8 cellular contexts compared by ENCODE assay signal in genomic region chrX:139932901-139933796, GRCh38. TPM values are rescaled to one million over a fixed set of nuclear protein-coding genes. Genes with fewer than 3 reads are reported as not detected.
DNase-seq lines count a peak whose midpoint lies in the region; ATAC-seq and TF ChIP-seq lines count a peak whose summit lies in the region.

TSS of gene ATP11C (minus strand) at chrX:139933053. CDS start at chrX:139932042, 1,011 bp downstream.

- H3K27ac ChIP-seq in CD8-positive, alpha-beta T cell (ENCODE audit: low read depth, low read length), result peak within 1 kb of the TSS; percentile 83
- H3K27ac ChIP-seq in OCI-LY7 (ENCODE audit: low read depth, low read length, poor library complexity, severe bottlenecking) (peak within 1 kb of the TSS; percentile 82), esophagus squamous epithelium (peak within 1 kb of the TSS; percentile 93 to 98 (median 98))

- peak within 1 kb of the TSS; percentile 98 for H3K27ac Mint-ChIP-seq in CD8-positive, alpha-beta T cell
- peak within 1 kb of the TSS; percentile 92 to 99 (median 94) for H3K27ac Mint-ChIP-seq in naive B cell
- H3K27ac Mint-ChIP-seq in stimulated activated effector memory CD8-positive, alpha-beta T cell treated with anti-CD3 and anti-CD28 coated beads, Interleukin-12 subunit alpha, Interleukin-12 subunit beta, amount 100 ng/mL, for 72 hours, result peak within 1 kb of the TSS; percentile 92

- H3K27me3 ChIP-seq in CD8-positive, alpha-beta T cell (ENCODE audit: insufficient read depth, low read length), result no peaks in the 10 kb centered on the region
- no peaks in the 10 kb centered on the region for H3K27me3 ChIP-seq in esophagus squamous epithelium

- peak; percentile 83 for ATAC-seq in CD8-positive, alpha-beta T cell
- ATAC-seq in GM19372 (IDR thresholded peaks at IDR 0.05; ENCODE audit: low read depth, unreplicated experiment) (peak; percentile 64), HG03521 (IDR thresholded peaks at IDR 0.05; ENCODE audit: unreplicated experiment) (peak; percentile 68), naive B cell (ENCODE audit: low read depth in 2 of 2) (peak; percentile 75)
- peak; percentile 81 for ATAC-seq in activated T-cell treated with anti-CD3 and anti-CD28 coated beads, Interleukin-2, amount 50 U/mL, for 4 hours
- ATAC-seq in stimulated activated effector memory CD8-positive, alpha-beta T cell treated with anti-CD3 and anti-CD28 coated beads, Interleukin-12 subunit alpha, Interleukin-12 subunit beta, amount 100 ng/mL, for 72 hours, result peak; percentile 88

- BruUV-seq in OCI-LY7 (replicated peaks; lab: Mats Ljungman, UMichigan), result no TSS peak

- peak within 1 kb of the TSS; percentile 86 for H3K4me3 ChIP-seq in CD8-positive, alpha-beta T cell (ENCODE audit: low read depth, low read length)
- peak within 1 kb of the TSS; percentile 81 for H3K4me3 ChIP-seq in OCI-LY7 (ENCODE audit: low read depth, low read length, poor library complexity, severe bottlenecking)
- H3K4me3 ChIP-seq in esophagus squamous epithelium, result peak within 1 kb of the TSS; percentile 64 to 87 (median 83)

- H4K20me1 ChIP-seq in OCI-LY7 (ENCODE audit: insufficient read depth, low read length), result peaks cover 9% of the 10 kb centered on the region; the same call in 1 of the 2 replicates

- TF ChIP-seq CTCF in CD8-positive, alpha-beta T cell (IDR thresholded peaks at IDR 0.05), result no peak
- TF ChIP-seq CTCF in OCI-LY7 (conservative IDR thresholded peaks at IDR 0.05; ENCODE audit: low read length), result no peak; the same call in 1 of the 2 replicates
- no peak for TF ChIP-seq CTCF in esophagus squamous epithelium (IDR thresholded peaks at IDR 0.05)

- H3K4me2 ChIP-seq in OCI-LY7 (ENCODE audit: low read length), result peak within 1 kb of the TSS; percentile 98

- DNase-seq in CD8-positive, alpha-beta T cell, result peak; percentile 69 to 87 (median 80)
- DNase-seq in OCI-LY7 (ENCODE audit: low spot score) (peak; percentile 86), esophagus squamous epithelium (lab: John Stamatoyannopoulos, UW) (peak; percentile 17), naive B cell (peak; percentile 72)
- peak; percentile 79 for DNase-seq in activated T-cell treated with anti-CD3 and anti-CD28 coated beads, Interleukin-2, amount 50 U/mL, for 4 hours
- DNase-seq in stimulated activated effector memory CD8-positive, alpha-beta T cell treated with anti-CD3 and anti-CD28 coated beads, Interleukin-12 subunit alpha, Interleukin-12 subunit beta, amount 100 ng/mL, for 72 hours (ENCODE audit: low spot score in 2 of 2), result peak; percentile 63 to 80

- H3K27me3 Mint-ChIP-seq in CD8-positive, alpha-beta T cell (ENCODE audit: low read depth), result no peaks in the 10 kb centered on the region
- no peaks in the 10 kb centered on the region for H3K27me3 Mint-ChIP-seq in activated T-cell treated with anti-CD3 and anti-CD28 coated beads, Interleukin-2, amount 50 U/mL, for 4 hours (ENCODE audit: low read depth)
- H3K27me3 Mint-ChIP-seq in naive B cell, result peaks cover 0 to 7% (median 0%) of the 10 kb centered on the region in 3 donors

- no peaks in the 10 kb centered on the region for H3K9me3 ChIP-seq in CD8-positive, alpha-beta T cell (ENCODE audit: low read length)
- H3K9me3 ChIP-seq in OCI-LY7 (ENCODE audit: low read length) (no peaks in the 10 kb centered on the region), esophagus squamous epithelium (no peaks in the 10 kb centered on the region)

- H3K4me1 Mint-ChIP-seq in CD8-positive, alpha-beta T cell (ENCODE audit: low read depth), result peaks cover 27% of the 10 kb centered on the region
- H3K4me1 Mint-ChIP-seq in activated T-cell treated with anti-CD3 and anti-CD28 coated beads, Interleukin-2, amount 50 U/mL, for 4 hours (ENCODE audit: low read depth), result peaks cover 22% of the 10 kb centered on the region
- peaks cover 8 to 18% (median 10%) of the 10 kb centered on the region in 3 donors for H3K4me1 Mint-ChIP-seq in naive B cell
- H3K4me1 Mint-ChIP-seq in stimulated activated effector memory CD8-positive, alpha-beta T cell treated with anti-CD3 and anti-CD28 coated beads, Interleukin-12 subunit alpha, Interleukin-12 subunit beta, amount 100 ng/mL, for 72 hours, result peaks cover 9% of the 10 kb centered on the region

- intact Hi-C loops in CD8-positive, alpha-beta T cell (cut with DNase I, micrococcal nuclease), result loop anchor here in 1 of 2 experiments (5.0 kb wide), 1 partner anchor 116 kb away; no protein-coding TSS in a partner anchor
- intact Hi-C loops in OCI-LY7 (cut with micrococcal nuclease; ENCODE audit: unreplicated experiment) (loop anchor here (2.0 kb wide), 1 partner anchor 378 kb away; no protein-coding TSS in a partner anchor), esophagus squamous epithelium (cut with DNase I) (no loop called here)

- peak within 1 kb of the TSS; percentile 89 for H2AFZ ChIP-seq in OCI-LY7 (ENCODE audit: low read length)

- no peaks in the 10 kb centered on the region for H3K9me3 Mint-ChIP-seq in CD8-positive, alpha-beta T cell
- no peaks in the 10 kb centered on the region for H3K9me3 Mint-ChIP-seq in activated T-cell treated with anti-CD3 and anti-CD28 coated beads, Interleukin-2, amount 50 U/mL, for 4 hours
- peaks cover 0 to 5% (median 0%) of the 10 kb centered on the region in 7 donors for H3K9me3 Mint-ChIP-seq in naive B cell
- H3K9me3 Mint-ChIP-seq in stimulated activated effector memory CD8-positive, alpha-beta T cell treated with anti-CD3 and anti-CD28 coated beads, Interleukin-12 subunit alpha, Interleukin-12 subunit beta, amount 100 ng/mL, for 72 hours, result no peaks in the 10 kb centered on the region

- 1 to 26% methylated on average over 18 to 19 of the region's 52 CpGs for WGBS in esophagus squamous epithelium, 2 donors

- H3K4me1 ChIP-seq in CD8-positive, alpha-beta T cell (ENCODE audit: insufficient read depth, low read length), result peaks cover 10% of the 10 kb centered on the region
- H3K4me1 ChIP-seq in OCI-LY7 (ENCODE audit: insufficient read depth, low read length, poor library complexity, severe bottlenecking) (peaks cover 31% of the 10 kb centered on the region), esophagus squamous epithelium (peaks cover 0 to 19% (median 0%) of the 10 kb centered on the region in 3 donors)

- peaks cover 2% of the 10 kb centered on the region for H3K36me3 Mint-ChIP-seq in CD8-positive, alpha-beta T cell
- H3K36me3 Mint-ChIP-seq in activated T-cell treated with anti-CD3 and anti-CD28 coated beads, Interleukin-2, amount 50 U/mL, for 4 hours (ENCODE audit: insufficient read depth), result no peaks in the 10 kb centered on the region
- no peaks in the 10 kb centered on the region for H3K36me3 Mint-ChIP-seq in naive B cell
- H3K36me3 Mint-ChIP-seq in stimulated activated effector memory CD8-positive, alpha-beta T cell treated with anti-CD3 and anti-CD28 coated beads, Interleukin-12 subunit alpha, Interleukin-12 subunit beta, amount 100 ng/mL, for 72 hours, result no peaks in the 10 kb centered on the region

- CTCF ChIA-PET in CD8-positive, alpha-beta T cell (lab: Charles Lee), result no interaction called here
- CTCF ChIA-PET in OCI-LY7 (lab: Charles Lee; ENCODE audit: unreplicated experiment), result interaction anchor here (0.6 kb wide), 1 partner anchor 373 kb away, joined by 3 read pairs; no protein-coding TSS in a partner anchor

- peak within 1 kb of the TSS; percentile 92 for H3K4me3 Mint-ChIP-seq in CD8-positive, alpha-beta T cell
- peak within 1 kb of the TSS; percentile 88 for H3K4me3 Mint-ChIP-seq in activated T-cell treated with anti-CD3 and anti-CD28 coated beads, Interleukin-2, amount 50 U/mL, for 4 hours
- H3K4me3 Mint-ChIP-seq in naive B cell, result peak within 1 kb of the TSS; percentile 85 to 100 (median 93)
- H3K4me3 Mint-ChIP-seq in stimulated activated effector memory CD8-positive, alpha-beta T cell treated with anti-CD3 and anti-CD28 coated beads, Interleukin-12 subunit alpha, Interleukin-12 subunit beta, amount 100 ng/mL, for 72 hours, result peak within 1 kb of the TSS; percentile 78

- H3K79me2 ChIP-seq in OCI-LY7 (ENCODE audit: insufficient read depth, low read depth, low read length), result peaks cover 30% of the 10 kb centered on the region

- POLR2A ChIA-PET in CD8-positive, alpha-beta T cell (lab: Charles Lee), result interaction anchor here (0.6 kb wide), 1 partner anchor 10 kb away, joined by 4 read pairs; no protein-coding TSS in a partner anchor
- POLR2A ChIA-PET in OCI-LY7 (lab: Charles Lee), result interaction anchor here (0.6 to 1.3 kb wide), 8 partner anchors 12 to 455 kb away, joined by 3 to 9 read pairs (median 4); no protein-coding TSS in a partner anchor

- TF ChIP-seq POLR2A in esophagus squamous epithelium (IDR thresholded peaks at IDR 0.05), result peak in 2 of 4 donors; percentile 60 to 72

- H3K36me3 ChIP-seq in CD8-positive, alpha-beta T cell (ENCODE audit: insufficient read depth, low read length), result no peaks in the 10 kb centered on the region
- no peaks in the 10 kb centered on the region for H3K36me3 ChIP-seq in OCI-LY7 (ENCODE audit: insufficient read depth, low read length)
- no peaks in the 10 kb centered on the region for H3K36me3 ChIP-seq in esophagus squamous epithelium

- no peaks in the 10 kb centered on the region for H3K9me2 ChIP-seq in OCI-LY7 (ENCODE audit: insufficient read depth, low read length)

RNA-seq across cellular contexts. Expression of gene ATP11C, which starts in this region (rescaled TPM):
- total RNA-seq in CD8-positive, alpha-beta T cell, result 10 to 100 TPM; 14.7 to 18.4 TPM
- 20.6 and 20.9 TPM in 2 replicates for total RNA-seq in OCI-LY7 (2014; rRNA removed; shearing (Covaris generic))
- total RNA-seq in OCI-LY7 (2022) (25.2 and 25.7 TPM in 2 replicates), esophagus squamous epithelium (10 to 100 TPM in 3 of 4 donors, 1 to 10 TPM in 1; 5.9 to 24.4 (median 14.9) TPM)
- total RNA-seq in activated T-cell treated with anti-CD3 and anti-CD28 coated beads, Interleukin-2, amount 50 U/mL, for 4 hours, result 10 to 100 TPM; 12.7 to 15.5 (median 14.1) TPM
- polyA plus RNA-seq in naive B cell (ENCODE audit: low read depth in 6 of 6), result 10 to 100 TPM in 2 of 6 donors, 1 to 10 TPM in 4; 5.8 to 11.2 (median 8.0) TPM

Comparison
In these comparisons a context has a peak if more than half of its experiments do, and no peak if none do; other contexts are left out.
1. Peak in every context shown above with its lines: DNase-seq, ATAC-seq, H3K4me3 ChIP-seq and H3K27ac ChIP-seq.
2. DNase-seq: peak in every context shown above with its lines; median percentile 86 in OCI-LY7; 80 in CD8-positive, alpha-beta T cell; 79 in activated T-cell treated with anti-CD3 and anti-CD28 coated beads, Interleukin-2, amount 50 U/mL, for 4 hours; 72 in naive B cell; 72 in stimulated activated effector memory CD8-positive, alpha-beta T cell treated with anti-CD3 and anti-CD28 coated beads, Interleukin-12 subunit alpha, Interleukin-12 subunit beta, amount 100 ng/mL, for 72 hours; 17 in esophagus squamous epithelium.